ENCODE assay signal across 27 cellular contexts in genomic region chr11:35324183-35324582, GRCh38.
"Had no signal": no experiment of that assay in that cellular context is flagged by ENCODE, and none has a peak within 500 bp of the region (broad histone marks: within the 10 kb centered on the region; RNA-seq: fewer than 3 reads in every experiment).

No MANE protein-coding gene starts in this region.

- H3K9me3 ChIP-seq: esophagus muscularis mucosa had no signal

- H3K36me3 Mint-ChIP-seq: activated CD4-positive, alpha-beta memory T cell treated with anti-CD3 and anti-CD28 coated beads for 36 hours had no signal

- H3K4me3 ChIP-seq: coronary artery, esophagus muscularis mucosa had no signal

- H3K9me3 Mint-ChIP-seq: activated CD4-positive, alpha-beta memory T cell treated with anti-CD3 and anti-CD28 coated beads for 36 hours; activated T-helper 2 cell treated with anti-CD3 and anti-CD28 coated beads, Interferon-gamma antibody, Interleukin-2, Interleukin-4, amounts not matched to agents 10 μg/mL and 5 μg/mL and 100 μg/mL, durations not matched to agents 14 hours and 24 hours and 36 hours; effector memory CD8-positive, alpha-beta T cell; T-helper 1 cell treated with Interleukin-12 subunit alpha and Interleukin-12 subunit beta and Interleukin-4 antibody, amounts not matched to agents 30 μg/mL and 1 μg/mL, for 36 hours had no signal

- H3K27ac ChIP-seq: brain microvascular endothelial cell, coronary artery, esophagus muscularis mucosa had no signal

- H3K27me3 ChIP-seq: brain microvascular endothelial cell, esophagus muscularis mucosa had no signal

- ATAC-seq: activated CD4-positive, alpha-beta T cell treated with anti-CD3 and anti-CD28 coated beads for 36 hours; activated CD8-positive, alpha-beta memory T cell treated with anti-CD3 and anti-CD28 coated beads, Interleukin-2, amount 10 ng/mL, durations not matched to agents 7 days and 5 days; activated CD8-positive, alpha-beta T cell treated with anti-CD3 and anti-CD28 coated beads, Interleukin-2, amount 10 ng/mL, durations not matched to agents 7 days and 5 days; effector memory CD8-positive, alpha-beta T cell; T-cell had no signal

- H3K27ac Mint-ChIP-seq: activated CD4-positive, alpha-beta memory T cell treated with anti-CD3 and anti-CD28 coated beads for 36 hours; activated CD4-positive, alpha-beta T cell treated with anti-CD3 and anti-CD28 coated beads for 36 hours; activated CD4-positive, alpha-beta T cell treated with anti-CD3 and anti-CD28 coated beads, Interleukin-2, amount 10 ng/mL, durations not matched to agents 24 days and 14 days; activated CD8-positive, alpha-beta memory T cell treated with anti-CD3 and anti-CD28 coated beads, Interleukin-2, amount 10 ng/mL, durations not matched to agents 7 days and 5 days; activated CD8-positive, alpha-beta T cell treated with anti-CD3 and anti-CD28 coated beads, Interleukin-2, amount 10 ng/mL, durations not matched to agents 7 days and 5 days; activated naive CD4-positive, alpha-beta T cell treated with anti-CD3 and anti-CD28 coated beads, Interleukin-2, amount 10 ng/mL, durations not matched to agents 7 days and 5 days; activated naive CD8-positive, alpha-beta T cell; activated T-helper 1 cell treated with anti-CD3 and anti-CD28 coated beads, Interleukin-12 subunit alpha, Interleukin-12 subunit beta, Interleukin-2, Interleukin-4 antibody, amounts not matched to agents 30 ng/mL and 10 ng/mL and 1 ng/mL, durations not matched to agents 14 hours and 24 hours and 36 hours; activated T-helper 2 cell treated with anti-CD3 and anti-CD28 coated beads, Interferon-gamma antibody, Interleukin-2, Interleukin-4, amounts not matched to agents 10 μg/mL and 5 μg/mL and 100 μg/mL, durations not matched to agents 14 hours and 24 hours and 36 hours; effector memory CD8-positive, alpha-beta T cell; T-cell; T-helper 1 cell treated with Interleukin-12 subunit alpha and Interleukin-12 subunit beta and Interleukin-4 antibody, amounts not matched to agents 30 μg/mL and 1 μg/mL, for 36 hours had no signal

- H3K36me3 ChIP-seq: brain microvascular endothelial cell, esophagus muscularis mucosa had no signal

- H3K4me1 Mint-ChIP-seq: activated CD8-positive, alpha-beta memory T cell treated with anti-CD3 and anti-CD28 coated beads, Interleukin-2, amount 10 ng/mL, durations not matched to agents 7 days and 5 days had no signal

- DNase-seq: activated CD4-positive, alpha-beta memory T cell treated with anti-CD3 and anti-CD28 coated beads for 36 hours; activated CD4-positive, alpha-beta T cell treated with anti-CD3 and anti-CD28 coated beads for 36 hours; activated CD4-positive, alpha-beta T cell treated with anti-CD3 and anti-CD28 coated beads, Interleukin-2, amount 10 ng/mL, durations not matched to agents 24 days and 14 days; activated CD4-positive, CD25-positive, alpha-beta regulatory T cell; activated CD4-positive, CD25-positive, alpha-beta regulatory T cell treated with anti-CD3 and anti-CD28 coated beads, Interleukin-2, amount 50 U/mL, for 72 hours; activated CD8-positive, alpha-beta memory T cell treated with anti-CD3 and anti-CD28 coated beads, Interleukin-2, amount 10 ng/mL, durations not matched to agents 7 days and 5 days; activated CD8-positive, alpha-beta memory T cell treated with anti-CD3 and anti-CD28 coated beads, Interleukin-2, amount 50 U/mL, for 4 hours; activated CD8-positive, alpha-beta T cell treated with anti-CD3 and anti-CD28 coated beads, Interleukin-2, amount 10 ng/mL, durations not matched to agents 7 days and 5 days; activated effector memory CD4-positive, alpha-beta T cell treated with anti-CD3 and anti-CD28 coated beads, Interleukin-2, amount 50 U/mL, for 16 hours; activated naive CD4-positive, alpha-beta T cell treated with anti-CD3 and anti-CD28 coated beads, Interleukin-2, amount 10 ng/mL, durations not matched to agents 7 days and 5 days; activated T-cell treated with anti-CD3 and anti-CD28 coated beads, Interleukin-2, amount 50 U/mL, for 1 hour; activated T-cell treated with anti-CD3 and anti-CD28 coated beads, Interleukin-2, amount 50 U/mL, for 48 hours; brain microvascular endothelial cell; dermis blood vessel endothelial cell; effector CD4-positive, alpha-beta T cell; effector memory CD8-positive, alpha-beta T cell; erythroblast; head of caudate nucleus; T-cell; T-helper 9 cell had no signal

- H3K27me3 Mint-ChIP-seq: activated CD4-positive, alpha-beta memory T cell treated with anti-CD3 and anti-CD28 coated beads for 36 hours; activated CD4-positive, alpha-beta T cell treated with anti-CD3 and anti-CD28 coated beads for 36 hours; activated CD8-positive, alpha-beta memory T cell treated with anti-CD3 and anti-CD28 coated beads, Interleukin-2, amount 10 ng/mL, durations not matched to agents 7 days and 5 days; activated naive CD8-positive, alpha-beta T cell; effector memory CD8-positive, alpha-beta T cell; T-cell had no signal

- H3K4me3 Mint-ChIP-seq: activated CD4-positive, alpha-beta memory T cell treated with anti-CD3 and anti-CD28 coated beads for 36 hours; activated CD4-positive, alpha-beta T cell treated with anti-CD3 and anti-CD28 coated beads for 36 hours; activated CD4-positive, alpha-beta T cell treated with anti-CD3 and anti-CD28 coated beads, Interleukin-2, amount 10 ng/mL, durations not matched to agents 24 days and 14 days; activated CD8-positive, alpha-beta memory T cell treated with anti-CD3 and anti-CD28 coated beads, Interleukin-2, amount 10 ng/mL, durations not matched to agents 7 days and 5 days; activated CD8-positive, alpha-beta T cell treated with anti-CD3 and anti-CD28 coated beads, Interleukin-2, amount 10 ng/mL, durations not matched to agents 7 days and 5 days; activated naive CD4-positive, alpha-beta T cell treated with anti-CD3 and anti-CD28 coated beads, Interleukin-2, amount 10 ng/mL, durations not matched to agents 7 days and 5 days; activated naive CD8-positive, alpha-beta T cell; activated T-helper 1 cell treated with anti-CD3 and anti-CD28 coated beads, Interleukin-12 subunit alpha, Interleukin-12 subunit beta, Interleukin-2, Interleukin-4 antibody, amounts not matched to agents 30 ng/mL and 10 ng/mL and 1 ng/mL, durations not matched to agents 14 hours and 24 hours and 36 hours; central memory CD8-positive, alpha-beta T cell; effector memory CD8-positive, alpha-beta T cell; T-cell; T-helper 1 cell treated with Interleukin-12 subunit alpha and Interleukin-12 subunit beta and Interleukin-4 antibody, amounts not matched to agents 30 μg/mL and 1 μg/mL, for 36 hours had no signal
